1 cellular context compared by ENCODE assay signal in genomic region chr21:38887062-38887686, GRCh38.
TF ChIP-seq lines count a peak whose summit lies in the region.

No MANE protein-coding gene starts in this region.

TF ChIP-seq in HEK293, 187 proteins besides CTCF, POLR2A, EP300 and RAD21 (continued from another document):
- TF ChIP-seq ZNF555 (tag by site-specific recombination; conservative IDR thresholded peaks at IDR 0.05) (no peak; the same call in 1 of the 2 replicates), SCRT2 (tag by site-specific recombination; IDR thresholded peaks at IDR 0.05) (peak; percentile 16; the same call in 1 of the 2 replicates)
